ENCODE assay signal across 2 cellular contexts in genomic region chr16:1858189-1858588, GRCh38.
TF ChIP-seq lines count a peak whose summit lies in the region.

No MANE protein-coding gene starts in this region.

TF ChIP-seq in IMR-90, 13 proteins besides CTCF, POLR2A, EP300 and RAD21:
- TF ChIP-seq FOS (IDR thresholded peaks at IDR 0.05; ENCODE audit: low read depth, low read length) (no peak), USF2 (IDR thresholded peaks at IDR 0.05; ENCODE audit: low read depth, low read length) (no peak), MAFK (IDR thresholded peaks at IDR 0.05; ENCODE audit: low read depth, low read length) (no peak), NFE2L2 (IDR thresholded peaks at IDR 0.05; ENCODE audit: low read depth, low read length) (no peak), SMC3 (IDR thresholded peaks at IDR 0.05; ENCODE audit: low read depth, low read length) (no peak), CHD1 (IDR thresholded peaks at IDR 0.05; ENCODE audit: low read depth, low read length) (no peak), MAZ (IDR thresholded peaks at IDR 0.05; ENCODE audit: borderline replicate concordance, low read depth, low read length) (no peak), RCOR1 (IDR thresholded peaks at IDR 0.05; ENCODE audit: insufficient replicate concordance, low read length) (no peak), RFX5 (IDR thresholded peaks at IDR 0.05; ENCODE audit: low read depth, low read length) (no peak), BHLHE40 (IDR thresholded peaks at IDR 0.05; ENCODE audit: low read depth, low read length) (no peak), ELK1 (IDR thresholded peaks at IDR 0.05; ENCODE audit: borderline replicate concordance, low read depth, low read length) (no peak), CEBPB (IDR thresholded peaks at IDR 0.05; ENCODE audit: low read depth, low read length) (no peak), MXI1 (IDR thresholded peaks at IDR 0.05; ENCODE audit: borderline replicate concordance, low read depth, low read length) (no peak)

TF ChIP-seq in WTC11, 78 proteins besides CTCF, POLR2A, EP300 and RAD21:
- TF ChIP-seq HMGXB4 (CRISPR knock-in tag; IDR thresholded peaks at IDR 0.05) (no peak), ZNF396 (CRISPR knock-in tag; IDR thresholded peaks at IDR 0.05; ENCODE audit: borderline replicate concordance) (no peak), IRF1 (CRISPR knock-in tag; IDR thresholded peaks at IDR 0.05) (no peak), ATF1 (CRISPR knock-in tag; IDR thresholded peaks at IDR 0.05) (no peak), CDX4 (CRISPR knock-in tag; IDR thresholded peaks at IDR 0.05; ENCODE audit: borderline replicate concordance) (no peak), ZNF416 (CRISPR knock-in tag; IDR thresholded peaks at IDR 0.05) (no peak), OVOL2 (CRISPR knock-in tag; IDR thresholded peaks at IDR 0.05; ENCODE audit: borderline replicate concordance) (no peak), ESRRA (CRISPR knock-in tag; IDR thresholded peaks at IDR 0.05; ENCODE audit: borderline replicate concordance) (no peak), GRHL2 (CRISPR knock-in tag; IDR thresholded peaks at IDR 0.05; ENCODE audit: insufficient replicate concordance, severe bottlenecking) (no peak), PREB (CRISPR knock-in tag; IDR thresholded peaks at IDR 0.05; ENCODE audit: borderline replicate concordance) (no peak), ZNF281 (CRISPR knock-in tag; IDR thresholded peaks at IDR 0.05) (no peak), NR1H2 (CRISPR knock-in tag; IDR thresholded peaks at IDR 0.05) (no peak), ERG (CRISPR knock-in tag; IDR thresholded peaks at IDR 0.05) (no peak), TEAD1 (CRISPR knock-in tag; IDR thresholded peaks at IDR 0.05) (no peak), TEAD4 (CRISPR knock-in tag; IDR thresholded peaks at IDR 0.05) (no peak), SOX15 (CRISPR knock-in tag; IDR thresholded peaks at IDR 0.05) (no peak), CREB1 (CRISPR knock-in tag; IDR thresholded peaks at IDR 0.05) (no peak), FOXK1 (CRISPR knock-in tag; IDR thresholded peaks at IDR 0.05) (no peak), CBFB (CRISPR knock-in tag; IDR thresholded peaks at IDR 0.05; ENCODE audit: low read depth) (no peak), ZNF671 (CRISPR knock-in tag; IDR thresholded peaks at IDR 0.05) (no peak)
